In genomic region chr5:107486489-107486888, GRCh38 we compare ENCODE assay signal across 8 cellular contexts.
DNase-seq lines count a peak whose midpoint lies in the region; ATAC-seq and TF ChIP-seq lines count a peak whose summit lies in the region.

No MANE protein-coding gene starts in this region.

- ATAC-seq in GM21423 (IDR thresholded peaks at IDR 0.05; ENCODE audit: unreplicated experiment) = peak; percentile 68

- H3K27ac ChIP-seq in CD8-positive, alpha-beta memory T cell (ENCODE audit: low read depth, low read length) = no peak overlapping the region
- no peak overlapping the region for H3K27ac ChIP-seq in A673 (ENCODE audit: low read depth, low read length, poor library complexity, severe bottlenecking)

- peak overlapping the region in 1 of 7 donors; percentile 7 for H3K4me3 Mint-ChIP-seq in CD8-positive, alpha-beta memory T cell
- H3K4me3 Mint-ChIP-seq in activated naive CD8-positive, alpha-beta T cell treated with anti-CD3 and anti-CD28 coated beads for 36 hours = no peak overlapping the region

- H3K36me3 ChIP-seq in CD8-positive, alpha-beta memory T cell (ENCODE audit: insufficient read depth, low read length) = no peaks in the 10 kb centered on the region
- no peaks in the 10 kb centered on the region for H3K36me3 ChIP-seq in A673 (ENCODE audit: insufficient read depth, low read length, poor library complexity, severe bottlenecking)

- peaks cover 0 to 1% of the 10 kb centered on the region in 2 donors for H3K27me3 Mint-ChIP-seq in CD8-positive, alpha-beta memory T cell
- H3K27me3 Mint-ChIP-seq in activated naive CD8-positive, alpha-beta T cell treated with anti-CD3 and anti-CD28 coated beads for 36 hours = peaks cover 10% of the 10 kb centered on the region

- H3K4me1 ChIP-seq in CD8-positive, alpha-beta memory T cell (ENCODE audit: insufficient read depth, low read length) = peaks cover 24% of the 10 kb centered on the region
- H3K4me1 ChIP-seq in A673 (ENCODE audit: insufficient read depth, low read length, poor library complexity, severe bottlenecking) = peaks cover 17% of the 10 kb centered on the region

- CTCF ChIA-PET in CD8-positive, alpha-beta memory T cell (lab: Charles Lee) = interaction anchor here (1.1 kb wide), 1 partner anchor 34 kb away, joined by 3 read pairs; no protein-coding TSS in a partner anchor
- CTCF ChIA-PET in A673 (lab: Charles Lee) = no interaction called here

- intact Hi-C loops in A673 (cut with micrococcal nuclease; ENCODE audit: unreplicated experiment) = no loop called here

- H3K36me3 Mint-ChIP-seq in CD8-positive, alpha-beta memory T cell = peaks cover 0 to 13% (median 2%) of the 10 kb centered on the region in 3 donors
- H3K36me3 Mint-ChIP-seq in activated naive CD8-positive, alpha-beta T cell treated with anti-CD3 and anti-CD28 coated beads for 36 hours = peaks cover 8% of the 10 kb centered on the region

- H3K4me3 ChIP-seq in CD8-positive, alpha-beta memory T cell (ENCODE audit: low read length) = peak overlapping the region; percentile 15
- no peak overlapping the region for H3K4me3 ChIP-seq in Jurkat, Clone E6-1 (ENCODE audit: low read length)
- no peak overlapping the region for H3K4me3 ChIP-seq in A673 (ENCODE audit: low read depth, low read length, poor library complexity, severe bottlenecking)

- H3K27me3 ChIP-seq in CD8-positive, alpha-beta memory T cell (ENCODE audit: insufficient read depth, low read length, poor library complexity, severe bottlenecking) = no peaks in the 10 kb centered on the region
- H3K27me3 ChIP-seq in A673 (replicated peaks; ENCODE audit: insufficient read depth, low read depth, low read length, poor library complexity) = no peaks in the 10 kb centered on the region

- TF ChIP-seq CTCF in A673 (conservative IDR thresholded peaks at IDR 0.05; ENCODE audit: low read depth, low read length) = no peak

- peaks cover 8 to 26% (median 12%) of the 10 kb centered on the region in 5 donors for H3K9me3 Mint-ChIP-seq in CD8-positive, alpha-beta memory T cell
- H3K9me3 Mint-ChIP-seq in activated naive CD8-positive, alpha-beta T cell treated with anti-CD3 and anti-CD28 coated beads for 36 hours = peaks cover 17% of the 10 kb centered on the region

- H3K4me1 Mint-ChIP-seq in CD8-positive, alpha-beta memory T cell = peaks cover 25 to 32% (median 26%) of the 10 kb centered on the region in 3 donors
- peaks cover 15% of the 10 kb centered on the region for H3K4me1 Mint-ChIP-seq in activated naive CD8-positive, alpha-beta T cell treated with anti-CD3 and anti-CD28 coated beads for 36 hours

- DNase-seq in CD8-positive, alpha-beta memory T cell = peak in 4 of 5 donors; percentile 5 to 74 (median 38)
- peak; percentile 60 for DNase-seq in Jurkat, Clone E6-1 (ENCODE audit: low read depth, low spot score)
- DNase-seq in activated naive CD8-positive, alpha-beta T cell treated with anti-CD3 and anti-CD28 coated beads for 36 hours = peak; percentile 41
- peak; percentile 61 for DNase-seq in stimulated activated CD4-positive, alpha-beta T cell treated with anti-CD3 and anti-CD28 coated beads, Interleukin-4, amount 100 ng/mL, for 24 hours
- DNase-seq in cortex of kidney (lab: John Stamatoyannopoulos, UW) (no peak), NCI-H1092 (lab: John Stamatoyannopoulos, UW) (no peak), A673 (ENCODE audit: low spot score) (no peak)

- H3K27ac Mint-ChIP-seq in CD8-positive, alpha-beta memory T cell = peak overlapping the region in 7 of 8 donors; percentile 6 to 85 (median 54)
- H3K27ac Mint-ChIP-seq in activated naive CD8-positive, alpha-beta T cell treated with anti-CD3 and anti-CD28 coated beads for 36 hours = no peak overlapping the region

- peaks cover 9% of the 10 kb centered on the region for H3K9me3 ChIP-seq in CD8-positive, alpha-beta memory T cell (ENCODE audit: low read length)
- H3K9me3 ChIP-seq in A673 (ENCODE audit: low read depth, low read length, poor library complexity, severe bottlenecking) = no peaks in the 10 kb centered on the region

- no TSS peak for BruUV-seq in A673 (replicated peaks; lab: Mats Ljungman, UMichigan)

- POLR2A ChIA-PET in CD8-positive, alpha-beta memory T cell (lab: Charles Lee) = no interaction called here
- POLR2A ChIA-PET in A673 (lab: Charles Lee; ENCODE audit: low non-redundant PET) = no interaction called here

Comparison
In these comparisons a context has a peak if more than half of its experiments do, and no peak if none do; other contexts are left out.
1. DNase-seq: peak in CD8-positive, alpha-beta memory T cell (4 of 5), Jurkat, Clone E6-1 (single experiment), activated naive CD8-positive, alpha-beta T cell treated with anti-CD3 and anti-CD28 coated beads for 36 hours (single experiment) and stimulated activated CD4-positive, alpha-beta T cell treated with anti-CD3 and anti-CD28 coated beads, Interleukin-4, amount 100 ng/mL, for 24 hours (single experiment); none in cortex of kidney (single experiment), NCI-H1092 (single experiment) and A673 (single experiment).